In genomic region chr11:120123946-120124345, GRCh38 we compare ENCODE assay signal across 1 cellular context.
TF ChIP-seq lines count a peak whose summit lies in the region.

No MANE protein-coding gene starts in this region.

TF ChIP-seq in HEK293, 187 proteins besides CTCF, POLR2A, EP300 and RAD21:
- TF ChIP-seq EGR2 (tag by site-specific recombination; IDR thresholded peaks at IDR 0.05; ENCODE audit: low read depth) (0 out of 2 replicates have a peak, but pooled peaks have one; percentile 14), PATZ1 (tag by site-specific recombination; IDR thresholded peaks at IDR 0.05) (no peak), KLF1 (tag by site-specific recombination; IDR thresholded peaks at IDR 0.05) (peak; percentile 42; the same call in 1 of the 2 replicates)
